In the genomic region with DNA sequence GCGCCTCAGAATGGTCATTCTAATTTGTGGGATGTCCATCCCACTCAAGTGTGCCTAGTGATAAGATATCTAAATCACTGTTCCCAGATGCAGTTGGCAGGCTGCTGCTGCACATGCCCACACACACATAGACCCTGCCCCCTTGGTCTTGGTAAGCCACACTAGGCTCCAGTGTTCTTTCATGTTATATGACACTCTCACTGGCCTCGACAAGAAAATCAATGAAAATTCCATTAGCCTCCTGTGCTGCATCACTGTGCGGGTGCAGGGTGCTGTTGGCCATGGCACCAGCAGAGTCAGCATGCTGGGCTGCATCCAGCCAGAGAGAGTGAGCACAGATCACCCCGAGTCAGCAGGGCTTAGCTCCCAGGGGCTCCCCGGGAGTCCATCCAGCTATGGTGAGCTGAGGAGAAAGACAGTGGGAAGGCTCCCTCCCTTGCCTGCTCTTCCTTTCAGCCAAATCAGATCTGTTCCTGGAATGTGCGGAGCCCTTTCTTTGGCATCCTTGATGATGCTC, we compare ENCODE assay signal across 3 cellular contexts.
TF ChIP-seq lines count a peak whose summit lies in the region.

No MANE protein-coding gene starts in this region.

TF ChIP-seq in HepG2, 621 proteins besides CTCF, POLR2A, EP300 and RAD21:
- TF ChIP-seq POLR2AphosphoS2 (IDR thresholded peaks at IDR 0.05; ENCODE audit: low read depth, low read length) (no peak), ZNF768 (CRISPR knock-in tag; IDR thresholded peaks at IDR 0.05) (peak; percentile 24; the same call in 1 of the 2 replicates)
- TF ChIP-seq, protein P1, sequence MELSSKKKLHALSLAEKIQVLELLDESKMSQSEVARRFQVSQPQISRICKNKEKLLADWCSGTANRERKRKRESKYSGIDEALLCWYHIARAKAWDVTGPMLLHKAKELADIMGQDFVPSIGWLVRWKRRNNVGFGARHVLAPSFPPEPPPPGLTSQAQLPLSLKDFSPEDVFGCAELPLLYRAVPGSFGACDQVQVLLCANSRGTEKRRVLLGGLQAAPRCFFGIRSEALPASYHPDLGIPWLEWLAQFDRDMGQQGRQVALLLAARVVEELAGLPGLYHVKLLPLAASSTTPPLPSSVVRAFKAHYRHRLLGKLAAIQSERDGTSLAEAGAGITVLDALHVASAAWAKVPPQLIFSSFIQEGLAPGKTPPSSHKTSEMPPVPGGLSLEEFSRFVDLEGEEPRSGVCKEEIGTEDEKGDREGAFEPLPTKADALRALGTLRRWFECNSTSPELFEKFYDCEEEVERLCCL (CRISPR knock-in tag; IDR thresholded peaks at IDR 0.05; ENCODE audit: borderline replicate concordance): no peak

TF ChIP-seq in HCT116, 20 proteins besides CTCF, POLR2A, EP300 and RAD21:
- TF ChIP-seq REST (IDR thresholded peaks at IDR 0.05; ENCODE audit: low read depth): no peak
- no peak for TF ChIP-seq YY1 (IDR thresholded peaks at IDR 0.05; ENCODE audit: extremely low read depth, insufficient replicate concordance, low read depth, low read length)
- TF ChIP-seq ELF1 (IDR thresholded peaks at IDR 0.05; ENCODE audit: borderline replicate concordance, low read depth): no peak
- TF ChIP-seq EGR1 (IDR thresholded peaks at IDR 0.05; ENCODE audit: low read depth): no peak
- no peak for TF ChIP-seq TCF7L2 (IDR thresholded peaks at IDR 0.05; ENCODE audit: borderline replicate concordance, extremely low read depth, insufficient read depth, insufficient read length)
- no peak for TF ChIP-seq SRF (IDR thresholded peaks at IDR 0.05; ENCODE audit: low read depth)
- no peak for TF ChIP-seq MAX (IDR thresholded peaks at IDR 0.05)
- no peak for TF ChIP-seq ZBTB33 (IDR thresholded peaks at IDR 0.05; ENCODE audit: extremely low read depth, insufficient replicate concordance, low read length)
- TF ChIP-seq ATF3 (IDR thresholded peaks at IDR 0.05): no peak
- no peak for TF ChIP-seq CBX3 (IDR thresholded peaks at IDR 0.05; ENCODE audit: low read depth)
- no peak for TF ChIP-seq SP1 (IDR thresholded peaks at IDR 0.05; ENCODE audit: low read depth)
- no peak for TF ChIP-seq SIN3A (IDR thresholded peaks at IDR 0.05; ENCODE audit: low read depth)

TF ChIP-seq in H1, 55 proteins besides CTCF, POLR2A, EP300 and RAD21:
- TF ChIP-seq CBX5 (IDR thresholded peaks at IDR 0.05; ENCODE audit: low read depth, low read length) (no peak), RNF2 (IDR thresholded peaks at IDR 0.05; ENCODE audit: borderline replicate concordance, low read depth, low read length, missing control alignments, poor library complexity, severe bottlenecking) (no peak), SAP30 (IDR thresholded peaks at IDR 0.05; ENCODE audit: insufficient read depth, insufficient replicate concordance, low read length) (no peak), ZNF274 (IDR thresholded peaks at IDR 0.05; ENCODE audit: borderline replicate concordance, extremely low read depth, low read length) (no peak), GTF2F1 (IDR thresholded peaks at IDR 0.05; ENCODE audit: borderline replicate concordance, low read depth, low read length) (no peak), ASH2L (IDR thresholded peaks at IDR 0.05; ENCODE audit: low read length) (no peak), TAF7 (optimal IDR thresholded peaks at IDR 0.05; ENCODE audit: borderline replicate concordance, low read depth, low read length) (no peak), SP2 (IDR thresholded peaks at IDR 0.05; ENCODE audit: low read length) (no peak), CHD2 (IDR thresholded peaks at IDR 0.05; ENCODE audit: low read length) (no peak), NRF1 (IDR thresholded peaks at IDR 0.05; ENCODE audit: low read depth, low read length) (no peak), SUZ12 (IDR thresholded peaks at IDR 0.05; ENCODE audit: low read length) (no peak), RFX5 (IDR thresholded peaks at IDR 0.05; ENCODE audit: borderline replicate concordance, low read depth, low read length) (no peak), SRF (IDR thresholded peaks at IDR 0.05; ENCODE audit: low read depth, low read length) (no peak), JUND (IDR thresholded peaks at IDR 0.05; ENCODE audit: low read length) (no peak), SIX5 (IDR thresholded peaks at IDR 0.05; ENCODE audit: low read depth, low read length) (no peak), TEAD4 (IDR thresholded peaks at IDR 0.05; ENCODE audit: low read depth, low read length) (no peak), CHD1 (IDR thresholded peaks at IDR 0.05; ENCODE audit: low read depth, low read length) (no peak), SIRT6 (IDR thresholded peaks at IDR 0.05; ENCODE audit: low read length) (no peak)
- TF ChIP-seq, protein P2, sequence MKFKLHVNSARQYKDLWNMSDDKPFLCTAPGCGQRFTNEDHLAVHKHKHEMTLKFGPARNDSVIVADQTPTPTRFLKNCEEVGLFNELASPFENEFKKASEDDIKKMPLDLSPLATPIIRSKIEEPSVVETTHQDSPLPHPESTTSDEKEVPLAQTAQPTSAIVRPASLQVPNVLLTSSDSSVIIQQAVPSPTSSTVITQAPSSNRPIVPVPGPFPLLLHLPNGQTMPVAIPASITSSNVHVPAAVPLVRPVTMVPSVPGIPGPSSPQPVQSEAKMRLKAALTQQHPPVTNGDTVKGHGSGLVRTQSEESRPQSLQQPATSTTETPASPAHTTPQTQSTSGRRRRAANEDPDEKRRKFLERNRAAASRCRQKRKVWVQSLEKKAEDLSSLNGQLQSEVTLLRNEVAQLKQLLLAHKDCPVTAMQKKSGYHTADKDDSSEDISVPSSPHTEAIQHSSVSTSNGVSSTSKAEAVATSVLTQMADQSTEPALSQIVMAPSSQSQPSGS (IDR thresholded peaks at IDR 0.05; ENCODE audit: low read length): no peak
